Comparison of ENCODE assay signal across 19 cellular contexts in genomic region chr9:2000314-2000713, GRCh38.
"Had no signal": no experiment of that assay in that cellular context is flagged by ENCODE, and none has a peak within 500 bp of the region (broad histone marks: within the 10 kb centered on the region; RNA-seq: fewer than 3 reads in every experiment).

No MANE protein-coding gene starts in this region.

- H3K4me3 ChIP-seq: dorsolateral prefrontal cortex, heart left ventricle, lung, ovary, right atrium auricular region, sigmoid colon, skin epidermis had no signal

- H3K27ac ChIP-seq: dorsolateral prefrontal cortex, heart left ventricle, ovary, right atrium auricular region, sigmoid colon, skin epidermis had no signal

- DNase-seq: cortex of kidney; dorsolateral prefrontal cortex; effector CD8-positive, alpha-beta T cell; foreskin melanocyte; heart left ventricle; hippocampal formation; left colon; left ventricle myocardium superior; mesendoderm; naive thymus-derived CD8-positive, alpha-beta T cell; nucleus accumbens; ovary; sigmoid colon; stimulated activated CD4-positive, alpha-beta T cell treated with anti-CD3 and anti-CD28 coated beads, Interleukin-2, amount 100 ng/mL, for 24 hours; stimulated activated naive CD4-positive, alpha-beta T cell treated with Interleukin-2 at 50 U/mL for 16 hours; trophoblast cell had no signal

- H3K4me3 Mint-ChIP-seq: naive thymus-derived CD8-positive, alpha-beta T cell had no signal

- H3K36me3 Mint-ChIP-seq: naive thymus-derived CD8-positive, alpha-beta T cell had no signal

- H3K9me3 ChIP-seq: heart left ventricle, ovary, right atrium auricular region, sigmoid colon had no signal

- H3K9me3 Mint-ChIP-seq: naive thymus-derived CD8-positive, alpha-beta T cell had no signal

- H3K4me1 ChIP-seq: heart left ventricle, right atrium auricular region, sigmoid colon had no signal

- H3K36me3 ChIP-seq: heart left ventricle, ovary, right atrium auricular region, sigmoid colon had no signal

- H3K27me3 ChIP-seq: dorsolateral prefrontal cortex, ovary, right atrium auricular region, sigmoid colon had no signal

- ATAC-seq: heart left ventricle; left colon; left ventricle myocardium superior; naive thymus-derived CD8-positive, alpha-beta T cell had no signal
